Comparison of ENCODE assay signal across 30 cellular contexts in genomic region chr12:47887529-47887928, GRCh38. TPM values are rescaled to one million over a fixed set of nuclear protein-coding genes. Genes with fewer than 3 reads are reported as not detected.
DNase-seq lines count a peak whose midpoint lies in the region; ATAC-seq, FAIRE-seq and TF ChIP-seq lines count a peak whose summit lies in the region.
"Had no signal": no experiment of that assay in that cellular context is flagged by ENCODE, and none has a peak within 500 bp of the region (broad histone marks: within the 10 kb centered on the region; RNA-seq: fewer than 3 reads in every experiment).

No MANE protein-coding gene starts in this region.

- H3K9ac ChIP-seq in mammary epithelial cell (ENCODE audit: insufficient read depth, low read length) (no peak overlapping the region), kidney (ENCODE audit: low read length in 2 of 2) (peak overlapping the region in 1 of 2 donors; percentile 30)
- H3K9ac ChIP-seq: GM23248 had no signal

- H3K4me1 ChIP-seq in mammary epithelial cell (ENCODE audit: insufficient read depth, low read length), result peaks cover 33% of the 10 kb centered on the region
- peaks cover 6 to 17% of the 10 kb centered on the region in 2 donors for H3K4me1 ChIP-seq in kidney (ENCODE audit: control insufficient read depth in 1 of 2, insufficient read depth in 1 of 2, low read depth in 1 of 2, low read length in 2 of 2)
- H3K4me1 ChIP-seq: gastrocnemius medialis had no signal

- H3K27me3 Mint-ChIP-seq in MCF 10A (ENCODE audit: insufficient read depth, unreplicated experiment), result no peaks in the 10 kb centered on the region

- H3K4me2 ChIP-seq in mammary epithelial cell (ENCODE audit: insufficient read depth, low read depth, low read length), result no peak overlapping the region
- H3K4me2 ChIP-seq: PC-9 had no signal

- peaks cover 16% of the 10 kb centered on the region for H3K36me3 ChIP-seq in mammary epithelial cell (ENCODE audit: insufficient read depth, low read length)
- H3K36me3 ChIP-seq in kidney (ENCODE audit: control insufficient read depth in 1 of 2, insufficient read depth in 2 of 2, low read length in 2 of 2), result no peaks in the 10 kb centered on the region
- H3K36me3 ChIP-seq: gastrocnemius medialis, upper lobe of left lung had no signal

- H3K4me3 Mint-ChIP-seq in MCF 10A (ENCODE audit: unreplicated experiment), result no peak overlapping the region
- H3K4me3 Mint-ChIP-seq: CD14-positive monocyte, naive B cell had no signal

- H3K27me3 ChIP-seq in mammary epithelial cell (ENCODE audit: insufficient read depth, low read length), result no peaks in the 10 kb centered on the region
- H3K27me3 ChIP-seq: gastrocnemius medialis, upper lobe of left lung had no signal

- no peaks in the 10 kb centered on the region for H3K9me3 Mint-ChIP-seq in MCF 10A (ENCODE audit: unreplicated experiment)
- H3K9me3 Mint-ChIP-seq: naive B cell had no signal

- peak; percentile 47 for DNase-seq in activated CD4-positive, alpha-beta T cell treated with anti-CD3 and anti-CD28 coated beads for 48 hours
- no peak for DNase-seq in activated CD4-positive, alpha-beta T cell treated with anti-CD3 and anti-CD28 coated beads, Interleukin-2, amount 50 U/mL, for 48 hours
- DNase-seq in MCF 10A (ENCODE audit: unreplicated experiment), result no peak
- DNase-seq in mammary epithelial cell, result no peak
- DNase-seq in kidney, result no peak
- DNase-seq in HTR-8/SVneo (ENCODE audit: insufficient read length, low spot score), result no peak
- DNase-seq: activated CD8-positive, alpha-beta memory T cell treated with anti-CD3 and anti-CD28 coated beads, Interleukin-2, amount 50 U/mL, for 4 hours; activated gamma-delta T cell treated with Interleukin-2 at 50 U/mL for 16 hours; anterior cingulate cortex; Calu3; DMS79 treated with DMSO at 0.1 percent for 48 hours; gastrocnemius medialis; GDM1; GM23248; midbrain; naive B cell; NCI-H146; NCI-H226; NCI-H69; occipital lobe; PC-9; stimulated activated CD4-positive, alpha-beta T cell treated with anti-CD3 and anti-CD28 coated beads, Interleukin-4, amount 100 ng/mL, for 24 hours had no signal

- H3K9me3 ChIP-seq in mammary epithelial cell (replicated peaks; ENCODE audit: insufficient read depth, low read length), result no peaks in the 10 kb centered on the region
- H3K9me3 ChIP-seq in kidney (ENCODE audit: control insufficient read depth in 1 of 2, low read length in 2 of 2), result no peaks in the 10 kb centered on the region
- H3K9me3 ChIP-seq: gastrocnemius medialis, upper lobe of left lung had no signal

- no peak overlapping the region for H3K4me3 ChIP-seq in mammary epithelial cell (replicated peaks in 1 of 3; ENCODE audit: insufficient read depth in 1 of 3, low read depth in 2 of 3, low read length in 3 of 3)
- H3K4me3 ChIP-seq in kidney (ENCODE audit: low read length in 2 of 2), result no peak overlapping the region
- H3K4me3 ChIP-seq: gastrocnemius medialis, GM23248, PC-9, SK-N-MC, upper lobe of left lung had no signal

- H3K36me3 Mint-ChIP-seq in MCF 10A (ENCODE audit: insufficient read depth, unreplicated experiment), result peaks cover 18% of the 10 kb centered on the region
- H3K36me3 Mint-ChIP-seq: naive B cell had no signal

- POLR2A ChIA-PET in MCF 10A (lab: Yijun Ruan, JAX), result no interaction called here

- 67% methylated on average over 3 of the region's 3 CpGs for WGBS in mammary epithelial cell (ENCODE audit: low coverage, missing lambda C conversion rate)

- ATAC-seq in HG02885 (IDR thresholded peaks at IDR 0.05; ENCODE audit: poor library complexity, unreplicated experiment), result no peak
- no peak for ATAC-seq in HG03097 (IDR thresholded peaks at IDR 0.05; ENCODE audit: low FRiP score, unreplicated experiment)
- ATAC-seq: activated CD4-positive, CD25-positive, alpha-beta regulatory T cell treated with anti-CD3 and anti-CD28 coated beads, Interleukin-2, amount 50 U/mL, for 24 hours; gastrocnemius medialis had no signal

- intact Hi-C loops in MCF 10A (cut with micrococcal nuclease), result no loop called here
- intact Hi-C loops in mammary epithelial cell (cut with micrococcal nuclease), result no loop called here
- intact Hi-C loops in kidney (cut with DNase I), result no loop called here

- FAIRE-seq in kidney (lab: Jason Lieb, UNC) (no peak), HTR-8/SVneo (lab: Jason Lieb, UNC) (no peak)
- FAIRE-seq: A204.1, bronchial epithelial cell had no signal

- H3K27ac Mint-ChIP-seq in MCF 10A (ENCODE audit: low read depth, unreplicated experiment), result peak overlapping the region; percentile 1

- no peak overlapping the region for H2AFZ ChIP-seq in mammary epithelial cell (ENCODE audit: low read depth, low read length)
- H2AFZ ChIP-seq: GM23248, PC-9 had no signal

- TF ChIP-seq CTCF in MCF 10A (IDR thresholded peaks at IDR 0.05; ENCODE audit: unreplicated experiment) (no peak), mammary epithelial cell (conservative IDR thresholded peaks at IDR 0.05 in 1 of 2, IDR thresholded peaks at IDR 0.05 in 1 of 2; ENCODE audit: extremely low read depth in 1 of 2, insufficient read depth in 1 of 2, low read depth in 1 of 2, low read length in 2 of 2) (no peak), kidney (IDR thresholded peaks at IDR 0.05; ENCODE audit: borderline replicate concordance, extremely low read depth, insufficient read depth) (no peak)

- in situ Hi-C loops in mammary epithelial cell (cut with MboI; ENCODE audit: low sequenced_read_pairs in 2 of 2), result no loop called here

- peaks cover 96% of the 10 kb centered on the region for H3K79me2 ChIP-seq in mammary epithelial cell (ENCODE audit: insufficient read depth, low read length)

- H3K4me1 Mint-ChIP-seq in MCF 10A (ENCODE audit: insufficient read depth, unreplicated experiment), result peaks cover 35% of the 10 kb centered on the region

- dilution Hi-C loops in mammary epithelial cell (cut with HindIII; ENCODE audit: low sequenced_read_pairs), result loop anchor here (5.0 kb wide), 1 partner anchor 75 kb away; the partner anchor contains the start of gene TMEM106C

- H3K27ac ChIP-seq in mammary epithelial cell (ENCODE audit: insufficient read depth, low read depth, low read length), result no peak overlapping the region
- peak overlapping the region; percentile 35 to 45 for H3K27ac ChIP-seq in kidney (ENCODE audit: low read depth in 2 of 2, low read length in 2 of 2)
- H3K27ac ChIP-seq: gastrocnemius medialis, GM23248, PC-9, SK-N-MC had no signal

- H4K20me1 ChIP-seq in mammary epithelial cell (ENCODE audit: insufficient read depth, low read length), result no peaks in the 10 kb centered on the region

- CTCF ChIA-PET in MCF 10A (lab: Yijun Ruan, JAX) (interaction anchor here (2.1 kb wide), 1 partner anchor 17 kb away, joined by 4 read pairs; no protein-coding TSS in a partner anchor), mammary epithelial cell (lab: Charles Lee; ENCODE audit: low non-redundant PET) (no interaction called here)

- no TSS peak for BruUV-seq in MCF 10A (replicated peaks; lab: Mats Ljungman, UMichigan)
- BruUV-seq in mammary epithelial cell (replicated peaks; lab: Mats Ljungman, UMichigan), result no TSS peak

RNA-seq across cellular contexts. Expression of gene VDR, which starts 17.3 kb away (rescaled TPM):
- total RNA-seq in MCF 10A (2022), result 22.3 and 23.4 TPM in 2 replicates
- total RNA-seq in mammary epithelial cell, result 10 to 100 TPM; 71.8 to 89.5 TPM
- polyA plus RNA-seq in mammary epithelial cell, result 105 TPM
- 129 TPM for polyA minus RNA-seq in mammary epithelial cell
- total RNA-seq in kidney, result 14.8 TPM
- 19.1 TPM for polyA plus RNA-seq in kidney (ENCODE audit: insufficient read depth, low read depth, low replicate concordance)
- total RNA-seq: occipital lobe had no signal
